21 cellular contexts compared by ENCODE assay signal in genomic region chr17:8402921-8403536, GRCh38. TPM values are rescaled to one million over a fixed set of nuclear protein-coding genes. Genes with fewer than 3 reads are reported as not detected.
DNase-seq lines count a peak whose midpoint lies in the region; ATAC-seq, FAIRE-seq and TF ChIP-seq lines count a peak whose summit lies in the region.
"Had no signal": no experiment of that assay in that cellular context is flagged by ENCODE, and none has a peak within 500 bp of the region (broad histone marks: within the 10 kb centered on the region; RNA-seq: fewer than 3 reads in every experiment).

No MANE protein-coding gene starts in this region.

- H3K27ac ChIP-seq in right atrium auricular region: no peak overlapping the region

- H3K27ac Mint-ChIP-seq in neural crest cell (ENCODE audit: unreplicated experiment): no peak overlapping the region
- H3K27ac Mint-ChIP-seq: CD4-positive, CD25-positive, alpha-beta regulatory T cell; CD8-positive, alpha-beta memory T cell had no signal

- H3K4me1 Mint-ChIP-seq in neural crest cell: peaks cover under 1% of the 10 kb centered on the region
- H3K4me1 Mint-ChIP-seq: CD4-positive, CD25-positive, alpha-beta regulatory T cell; CD8-positive, alpha-beta memory T cell; H9 had no signal

- no peak overlapping the region for H3K4me3 Mint-ChIP-seq in neural crest cell
- H3K4me3 Mint-ChIP-seq: CD4-positive, CD25-positive, alpha-beta regulatory T cell; CD8-positive, alpha-beta memory T cell; H9 had no signal

- H3K9me3 Mint-ChIP-seq in neural crest cell: no peaks in the 10 kb centered on the region
- H3K9me3 Mint-ChIP-seq: CD8-positive, alpha-beta memory T cell; H9 had no signal

- no peaks in the 10 kb centered on the region for H3K4me1 ChIP-seq in right atrium auricular region
- H3K4me1 ChIP-seq: BE2C had no signal

- peak; percentile 49 for FAIRE-seq in HTR-8/SVneo (lab: Jason Lieb, UNC)
- FAIRE-seq: GM12878, GM19239, H1 had no signal

- TF ChIP-seq CTCF in right atrium auricular region (IDR thresholded peaks at IDR 0.05): no peak
- peak; percentile 13 for TF ChIP-seq CTCF in neural crest cell (conservative IDR thresholded peaks at IDR 0.05)

- H3K27me3 Mint-ChIP-seq in neural crest cell (ENCODE audit: low read depth): peaks cover 32% of the 10 kb centered on the region

- no peaks in the 10 kb centered on the region for H3K9me3 ChIP-seq in right atrium auricular region
- H3K9me3 ChIP-seq: BE2C had no signal

- no peaks in the 10 kb centered on the region for H3K36me3 Mint-ChIP-seq in neural crest cell (ENCODE audit: low read depth)
- H3K36me3 Mint-ChIP-seq: CD4-positive, CD25-positive, alpha-beta regulatory T cell; CD8-positive, alpha-beta memory T cell had no signal

- DNase-seq in right atrium auricular region (ENCODE audit: low spot score) (peak; percentile 53), cardiac septum (ENCODE audit: low spot score) (no peak), HTR-8/SVneo (ENCODE audit: insufficient read length, low spot score) (no peak), neural crest cell (ENCODE audit: low read depth, low spot score) (no peak)
- DNase-seq: ACHN; BE2C; C1 segment of cervical spinal cord; CD4-positive, CD25-positive, alpha-beta regulatory T cell; CD8-positive, alpha-beta memory T cell; COR-L47; DMS 273 treated with DMSO at 0.1 percent for 48 hours; DMS79; GF-D8; H9 had no signal

- H3K36me3 ChIP-seq in right atrium auricular region: no peaks in the 10 kb centered on the region
- H3K36me3 ChIP-seq: BE2C had no signal

- H3K4me3 ChIP-seq in right atrium auricular region: no peak overlapping the region
- H3K4me3 ChIP-seq: GM12878 had no signal

- no peaks in the 10 kb centered on the region for H3K27me3 ChIP-seq in right atrium auricular region
- H3K27me3 ChIP-seq: BE2C had no signal

- ATAC-seq in SK-N-SH treated with all-trans-retinoic acid at 6 μM for 48 hours (no peak), HG02763 (IDR thresholded peaks at IDR 0.05; ENCODE audit: unreplicated experiment) (no peak)
- ATAC-seq: GM12878 had no signal

- intact Hi-C loops in cardiac septum (cut with DNase I): no loop called here

TF ChIP-seq in SK-N-SH treated with all-trans-retinoic acid at 6 μM for 48 hours, 23 proteins besides CTCF, POLR2A, EP300 and RAD21:
- no peak for TF ChIP-seq CSDC2 (CRISPR knock-in tag; IDR thresholded peaks at IDR 0.05)
- TF ChIP-seq GLIS3 (CRISPR knock-in tag; IDR thresholded peaks at IDR 0.05): no peak
- TF ChIP-seq ZFP3 (CRISPR knock-in tag; IDR thresholded peaks at IDR 0.05): no peak
- no peak for TF ChIP-seq ZFP30 (CRISPR knock-in tag; IDR thresholded peaks at IDR 0.05)
- no peak for TF ChIP-seq TOX (CRISPR knock-in tag; IDR thresholded peaks at IDR 0.05; ENCODE audit: borderline replicate concordance)
- TF ChIP-seq CREB5 (CRISPR knock-in tag; IDR thresholded peaks at IDR 0.05; ENCODE audit: low read depth): no peak
- TF ChIP-seq ESRRG (CRISPR knock-in tag; IDR thresholded peaks at IDR 0.05): no peak
- TF ChIP-seq, protein P1, sequence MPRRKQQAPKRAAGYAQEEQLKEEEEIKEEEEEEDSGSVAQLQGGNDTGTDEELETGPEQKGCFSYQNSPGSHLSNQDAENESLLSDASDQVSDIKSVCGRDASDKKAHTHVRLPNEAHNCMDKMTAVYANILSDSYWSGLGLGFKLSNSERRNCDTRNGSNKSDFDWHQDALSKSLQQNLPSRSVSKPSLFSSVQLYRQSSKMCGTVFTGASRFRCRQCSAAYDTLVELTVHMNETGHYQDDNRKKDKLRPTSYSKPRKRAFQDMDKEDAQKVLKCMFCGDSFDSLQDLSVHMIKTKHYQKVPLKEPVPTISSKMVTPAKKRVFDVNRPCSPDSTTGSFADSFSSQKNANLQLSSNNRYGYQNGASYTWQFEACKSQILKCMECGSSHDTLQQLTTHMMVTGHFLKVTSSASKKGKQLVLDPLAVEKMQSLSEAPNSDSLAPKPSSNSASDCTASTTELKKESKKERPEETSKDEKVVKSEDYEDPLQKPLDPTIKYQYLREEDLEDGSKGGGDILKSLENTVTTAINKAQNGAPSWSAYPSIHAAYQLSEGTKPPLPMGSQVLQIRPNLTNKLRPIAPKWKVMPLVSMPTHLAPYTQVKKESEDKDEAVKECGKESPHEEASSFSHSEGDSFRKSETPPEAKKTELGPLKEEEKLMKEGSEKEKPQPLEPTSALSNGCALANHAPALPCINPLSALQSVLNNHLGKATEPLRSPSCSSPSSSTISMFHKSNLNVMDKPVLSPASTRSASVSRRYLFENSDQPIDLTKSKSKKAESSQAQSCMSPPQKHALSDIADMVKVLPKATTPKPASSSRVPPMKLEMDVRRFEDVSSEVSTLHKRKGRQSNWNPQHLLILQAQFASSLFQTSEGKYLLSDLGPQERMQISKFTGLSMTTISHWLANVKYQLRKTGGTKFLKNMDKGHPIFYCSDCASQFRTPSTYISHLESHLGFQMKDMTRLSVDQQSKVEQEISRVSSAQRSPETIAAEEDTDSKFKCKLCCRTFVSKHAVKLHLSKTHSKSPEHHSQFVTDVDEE (CRISPR knock-in tag; IDR thresholded peaks at IDR 0.05): no peak
- no peak for TF ChIP-seq BACH2 (CRISPR knock-in tag; IDR thresholded peaks at IDR 0.05; ENCODE audit: borderline replicate concordance)

RNA-seq across cellular contexts. Expression of gene RNF222, which starts 5.4 kb away (rescaled TPM):
- total RNA-seq in right atrium auricular region (not detected), cardiac septum (not detected), neural crest cell (not detected in 2 replicates)
- total RNA-seq: A172; CD8-positive, alpha-beta memory T cell; Daoy; GM12878; H1 had no signal

RNA-seq across cellular contexts. Expression of gene RPL26, which starts 20.0 kb away (rescaled TPM):
- total RNA-seq in right atrium auricular region: 1,000 to 10,000 TPM; 1,618 to 2,343 TPM
- 727 TPM for total RNA-seq in cardiac septum
- total RNA-seq in neural crest cell: 1,793 and 1,885 TPM in 2 replicates

RNA-seq across cellular contexts. Expression of gene NDEL1, which starts 32.7 kb away (rescaled TPM):
- total RNA-seq in right atrium auricular region (10 to 100 TPM; 34.9 to 38.7 TPM), cardiac septum (42.0 TPM), neural crest cell (34.1 and 34.3 TPM in 2 replicates)
